8 cellular contexts compared by ENCODE assay signal in the genomic region with DNA sequence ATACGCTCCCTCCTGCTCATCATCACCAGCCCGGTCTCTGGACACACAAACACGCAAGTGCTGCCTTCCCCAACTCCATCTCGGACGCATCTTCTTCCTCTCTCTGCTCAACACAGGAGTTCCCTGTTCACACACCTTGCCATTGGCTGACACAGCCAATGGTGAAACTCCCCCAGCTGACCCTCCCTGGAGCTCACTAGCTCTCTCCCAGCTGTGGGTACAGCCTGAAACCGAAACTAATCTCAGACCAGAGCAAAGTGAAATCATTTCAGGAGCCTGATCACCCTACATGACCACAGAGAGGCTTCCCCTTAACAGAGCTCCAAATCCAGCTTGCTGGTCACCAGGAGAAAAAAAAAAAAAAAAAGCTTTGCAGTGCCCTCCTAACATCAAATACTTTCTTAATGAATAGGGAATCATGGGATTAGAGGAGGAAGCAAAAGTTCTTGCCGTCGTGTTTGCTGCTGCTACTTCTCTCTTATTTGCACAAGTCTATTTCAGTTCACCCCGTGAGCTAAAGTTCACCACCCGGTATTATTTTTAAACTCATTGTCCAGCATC. TPM values are rescaled to one million over a fixed set of nuclear protein-coding genes. Genes with fewer than 3 reads are reported as not detected.
DNase-seq lines count a peak whose midpoint lies in the region; ATAC-seq, FAIRE-seq and TF ChIP-seq lines count a peak whose summit lies in the region.

No MANE protein-coding gene starts in this region.

- H3K9me3 ChIP-seq in HepG2 (ENCODE audit: low read length) = no peaks in the 10 kb centered on the region

- H4K20me1 ChIP-seq in HepG2 (ENCODE audit: insufficient read depth, low read length) = no peaks in the 10 kb centered on the region

- ATAC-seq in GM21447 (IDR thresholded peaks at IDR 0.05; ENCODE audit: unreplicated experiment) = peak; percentile 87
- peak; percentile 95 for ATAC-seq in HepG2

- POLR2A ChIA-PET in HepG2 (lab: Yijun Ruan, JAX) = interaction anchor here (0.7 to 3.0 kb wide), 15 partner anchors 9 to 136 kb away, joined by 3 to 21 read pairs (median 5); partner anchors contain the start of genes CUEDC1 and SRSF1

- intact Hi-C loops in HepG2 (cut with micrococcal nuclease; ENCODE audit: unreplicated experiment) = loop anchor here (1.0 kb wide), 1 partner anchor 9 kb away; no protein-coding TSS in a partner anchor

- no peak overlapping the region for H2AFZ ChIP-seq in HepG2 (ENCODE audit: low read length)

- DNase-seq in HL-60 (ENCODE audit: low read depth in 1 of 2, low spot score in 1 of 2) (peak; percentile 71 to 93), SHP77 (lab: John Stamatoyannopoulos, UW) (peak; percentile 59 to 67), caudate nucleus (lab: John Stamatoyannopoulos, UW) (peak in 11 of 61 donors; percentile 23 to 54 (median 37)), HepG2 (ENCODE audit: low spot score) (peak; percentile 80), superior temporal gyrus (ENCODE audit: extremely low spot score) (peak; percentile 79), NCI-H1930 (lab: John Stamatoyannopoulos, UW) (no peak)

- peaks cover 71% of the 10 kb centered on the region for H3K4me1 ChIP-seq in HepG2 (ENCODE audit: insufficient read depth, low read length)

- 25% methylated on average over 10 of the region's 10 CpGs for WGBS in HepG2 (ENCODE audit: low lambda C conversion rate)

- H3K36me3 ChIP-seq in HepG2 (replicated peaks in 1 of 2; ENCODE audit: control insufficient read depth in 1 of 2, insufficient read depth in 2 of 2, low read length in 2 of 2) = no peaks in the 10 kb centered on the region

- peak in 1 of 2 experiments; percentile 40; a peak in 1 of 4 replicates for TF ChIP-seq POLR2A in HepG2 (IDR thresholded peaks at IDR 0.05; ENCODE audit: insufficient read depth in 1 of 2, low read depth in 2 of 2, low read length in 2 of 2)

- peak overlapping the region; percentile 48 for H3K27ac ChIP-seq in HL-60 (replicated peaks)
- H3K27ac ChIP-seq in caudate nucleus (ENCODE audit: low read depth, low read length) = peak overlapping the region; percentile 95
- peak overlapping the region; percentile 63 for H3K27ac ChIP-seq in HepG2 (ENCODE audit: extremely low read length, insufficient read depth, low read length)

- in situ Hi-C loops in HepG2 (cut with HindIII; ENCODE audit: extremely low pct_ligation_motif_present, low pct_unique_long_range_greater_than_20kb) = no loop called here

- no peaks in the 10 kb centered on the region for H3K79me2 ChIP-seq in HepG2 (ENCODE audit: insufficient read depth, low read length)

- no peak for TF ChIP-seq CTCF in HL-60 (IDR thresholded peaks at IDR 0.05; ENCODE audit: insufficient read depth, low read length)
- TF ChIP-seq CTCF in HepG2 (CRISPR knock-in tag; IDR thresholded peaks at IDR 0.05) = no peak

- H3K4me3 ChIP-seq in HL-60 (replicated peaks; ENCODE audit: insufficient read depth, low read length) (peak overlapping the region; percentile 11), HepG2 (replicated peaks in 1 of 3; ENCODE audit: insufficient read depth in 1 of 3, low read depth in 2 of 3, low read length in 3 of 3) (peak overlapping the region; percentile 44 to 58 (median 55))

- no peak for TF ChIP-seq RAD21 in HepG2 (CRISPR knock-in tag; IDR thresholded peaks at IDR 0.05)

- CTCF ChIA-PET in HepG2 (lab: Yijun Ruan, JAX; ENCODE audit: low intra/inter-chr PET ratio, low total read pairs) = no interaction called here

- TF ChIP-seq EP300 in HepG2 (IDR thresholded peaks at IDR 0.05; ENCODE audit: low read depth in 2 of 2, low read length in 2 of 2) = no peak
- TF ChIP-seq EP300 in HepG2 (CRISPR knock-in tag; IDR thresholded peaks at IDR 0.05; ENCODE audit: borderline replicate concordance) = no peak

- H3K9ac ChIP-seq in HepG2 (ENCODE audit: insufficient read depth, low read depth, low read length) = peak overlapping the region; percentile 61

- no peaks in the 10 kb centered on the region for H3K27me3 ChIP-seq in HL-60 (ENCODE audit: insufficient read depth, poor library complexity, severe bottlenecking)
- no peaks in the 10 kb centered on the region for H3K27me3 ChIP-seq in HepG2 (ENCODE audit: control insufficient read depth in 1 of 2, insufficient read depth in 2 of 2, low read length in 2 of 2)

- FAIRE-seq in G401.6 (lab: Jason Lieb, UNC) = peak; percentile 70
- FAIRE-seq in HepG2 (lab: Jason Lieb, UNC) = peak; percentile 32

- no TSS peak for BruUV-seq in HepG2 (replicated peaks; lab: Mats Ljungman, UMichigan)

- peak overlapping the region; percentile 71 for H3K4me2 ChIP-seq in HepG2 (ENCODE audit: low read depth, low read length)

TF ChIP-seq in HepG2, 621 proteins besides CTCF, POLR2A, EP300 and RAD21 (continues in another document):
- TF ChIP-seq KAT7 (CRISPR knock-in tag; IDR thresholded peaks at IDR 0.05; ENCODE audit: borderline replicate concordance) (peak; percentile 15; the same call in 1 of the 2 replicates), JUNB (CRISPR knock-in tag; IDR thresholded peaks at IDR 0.05; ENCODE audit: borderline replicate concordance) (no peak), ZNF607 (CRISPR knock-in tag; IDR thresholded peaks at IDR 0.05; ENCODE audit: borderline replicate concordance) (no peak), MIXL1 (CRISPR knock-in tag; IDR thresholded peaks at IDR 0.05) (0 out of 2 replicates have a peak, but pooled peaks have one; percentile 20), RBFOX2 (IDR thresholded peaks at IDR 0.05; ENCODE audit: low read depth, low read length) (no peak), TMF1 (CRISPR knock-in tag; IDR thresholded peaks at IDR 0.05; ENCODE audit: low read depth) (no peak), BCL6 (CRISPR knock-in tag; IDR thresholded peaks at IDR 0.05) (0 out of 2 replicates have a peak, but pooled peaks have one; percentile 29), KLF16 (CRISPR knock-in tag; IDR thresholded peaks at IDR 0.05) (0 out of 4 replicates have a peak, but pooled peaks of 1 of the 2 experiments have one; percentile 23), KDM2A (CRISPR knock-in tag; IDR thresholded peaks at IDR 0.05; ENCODE audit: borderline replicate concordance, low read depth) (0 out of 2 replicates have a peak, but pooled peaks have one; percentile 36), ZNF136 (CRISPR knock-in tag; IDR thresholded peaks at IDR 0.05; ENCODE audit: low read depth) (0 out of 2 replicates have a peak, but pooled peaks have one; percentile 37), ARNT (IDR thresholded peaks at IDR 0.05) (no peak)
- TF ChIP-seq, protein P1, sequence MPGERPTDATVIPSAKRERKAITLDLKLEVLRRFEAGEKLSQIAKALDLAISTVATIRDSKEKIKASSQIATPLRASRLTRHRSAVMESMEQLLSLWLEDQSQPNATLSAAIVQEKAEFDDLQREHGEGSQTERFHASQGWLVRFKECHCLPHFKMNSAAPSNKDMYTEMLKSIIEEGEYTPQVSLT (CRISPR knock-in tag; IDR thresholded peaks at IDR 0.05; ENCODE audit: borderline replicate concordance, low read depth) = no peak

RNA-seq across cellular contexts. Expression of gene CUEDC1, which starts 8.3 kb away (rescaled TPM):
- 4.2 and 7.4 TPM in 2 replicates for total RNA-seq in HepG2 (2016; rRNA removed; fragmentation: Illumina TruSeq; extraction: Trizol)
- 4.1 and 4.7 TPM in 2 replicates for total RNA-seq in HepG2 (2016; cell fraction: cytosol; rRNA removed; fragmentation: Illumina TruSeq; extraction: Trizol; ENCODE audit: low read depth)
- 3.5 and 7.9 TPM in 2 replicates for total RNA-seq in HepG2 (2016; cell fraction: insoluble cytoplasmic fraction; rRNA removed; fragmentation: Illumina TruSeq; extraction: Trizol)
- total RNA-seq in HepG2 (2016; cell fraction: membrane; rRNA removed; fragmentation: Illumina TruSeq; extraction: Trizol) = 7.6 and 8.6 TPM in 2 replicates
- 9.6 and 11.9 TPM in 2 replicates for total RNA-seq in HepG2 (2016; cell fraction: nucleus; rRNA removed; fragmentation: Illumina TruSeq; extraction: Trizol)
- polyA plus RNA-seq in HepG2 (2011; rRNA removed) = 12.9 and 14.4 TPM in 2 replicates
- 8.1 and 8.6 TPM in 2 replicates for polyA plus RNA-seq in HepG2 (2011; cell fraction: cytosol; rRNA removed)
- polyA plus RNA-seq in HepG2 (2011; cell fraction: nucleus; rRNA removed) = 36.7 and 43.5 TPM in 2 replicates
- 9.8 and 10.2 TPM in 2 replicates for polyA plus RNA-seq in HepG2 (2012)
- 9.4 and 11.1 TPM in 2 replicates for polyA plus RNA-seq in HepG2 (2016; cell fraction: cytosol; fragmentation: Illumina TruSeq; extraction: Trizol; ENCODE audit: low read depth)
- polyA plus RNA-seq in HepG2 (2016; cell fraction: insoluble cytoplasmic fraction; fragmentation: Illumina TruSeq; extraction: Trizol; ENCODE audit: low read depth) = 9.2 and 10.0 TPM in 2 replicates
- polyA plus RNA-seq in HepG2 (2016; cell fraction: membrane; fragmentation: Illumina TruSeq; extraction: Trizol; ENCODE audit: low read depth) = 15.4 and 16.0 TPM in 2 replicates
- 33.7 and 36.2 TPM in 2 replicates for polyA plus RNA-seq in HepG2 (2016; cell fraction: nucleus; fragmentation: Illumina TruSeq; extraction: Trizol; ENCODE audit: insufficient read depth, low read depth)
- polyA minus RNA-seq in HepG2 (2011; rRNA and poly(A)+ RNA removed; ENCODE audit: low replicate concordance) = 2.9 and 6.8 TPM in 2 replicates
- polyA minus RNA-seq in HepG2 (2011; cell fraction: cytosol; rRNA and poly(A)+ RNA removed) = 5.1 and 7.3 TPM in 2 replicates
- 6.6 and 8.2 TPM in 2 replicates for polyA minus RNA-seq in HepG2 (2011; cell fraction: nucleus; rRNA and poly(A)+ RNA removed)

RNA-seq across cellular contexts. Expression of gene VEZF1, which starts 41.2 kb away (rescaled TPM):
- 45.9 and 48.0 TPM in 2 replicates for total RNA-seq in HepG2 (2016; rRNA removed; fragmentation: Illumina TruSeq; extraction: Trizol)
- 8.8 and 10.8 TPM in 2 replicates for total RNA-seq in HepG2 (2016; cell fraction: cytosol; rRNA removed; fragmentation: Illumina TruSeq; extraction: Trizol; ENCODE audit: low read depth)
- total RNA-seq in HepG2 (2016; cell fraction: insoluble cytoplasmic fraction; rRNA removed; fragmentation: Illumina TruSeq; extraction: Trizol) = 41.9 and 43.4 TPM in 2 replicates
- 42.3 and 48.6 TPM in 2 replicates for total RNA-seq in HepG2 (2016; cell fraction: membrane; rRNA removed; fragmentation: Illumina TruSeq; extraction: Trizol)
- 31.1 and 37.8 TPM in 2 replicates for total RNA-seq in HepG2 (2016; cell fraction: nucleus; rRNA removed; fragmentation: Illumina TruSeq; extraction: Trizol)
- polyA plus RNA-seq in HepG2 (2011; rRNA removed) = 41.3 and 49.7 TPM in 2 replicates
- 27.7 and 34.7 TPM in 2 replicates for polyA plus RNA-seq in HepG2 (2011; cell fraction: cytosol; rRNA removed)
- polyA plus RNA-seq in HepG2 (2011; cell fraction: nucleus; rRNA removed) = 30.2 and 33.3 TPM in 2 replicates
- polyA plus RNA-seq in HepG2 (2012) = 38.9 and 45.7 TPM in 2 replicates
- polyA plus RNA-seq in HepG2 (2016; cell fraction: cytosol; fragmentation: Illumina TruSeq; extraction: Trizol; ENCODE audit: low read depth) = 7.1 and 7.4 TPM in 2 replicates
- 34.8 and 42.4 TPM in 2 replicates for polyA plus RNA-seq in HepG2 (2016; cell fraction: insoluble cytoplasmic fraction; fragmentation: Illumina TruSeq; extraction: Trizol; ENCODE audit: low read depth)
- 22.0 and 25.5 TPM in 2 replicates for polyA plus RNA-seq in HepG2 (2016; cell fraction: membrane; fragmentation: Illumina TruSeq; extraction: Trizol; ENCODE audit: low read depth)
- 46.2 and 49.1 TPM in 2 replicates for polyA plus RNA-seq in HepG2 (2016; cell fraction: nucleus; fragmentation: Illumina TruSeq; extraction: Trizol; ENCODE audit: insufficient read depth, low read depth)
- 41.4 and 56.9 TPM in 2 replicates for polyA minus RNA-seq in HepG2 (2011; rRNA and poly(A)+ RNA removed; ENCODE audit: low replicate concordance)
- 31.2 and 37.3 TPM in 2 replicates for polyA minus RNA-seq in HepG2 (2011; cell fraction: cytosol; rRNA and poly(A)+ RNA removed)
- polyA minus RNA-seq in HepG2 (2011; cell fraction: nucleus; rRNA and poly(A)+ RNA removed) = 32.7 and 46.6 TPM in 2 replicates

Comparison
In these comparisons a context has a peak if more than half of its experiments do, and no peak if none do; other contexts are left out.
1. DNase-seq: peak in HL-60 (2 of 2), SHP77 (2 of 2), HepG2 (single experiment) and superior temporal gyrus (single experiment); none in NCI-H1930 (0 of 2).
2. Peak in every context shown above with its lines, with median percentiles within 50 percentile points of each other: H3K27ac ChIP-seq.